In genomic region chr1:26274801-26275425, GRCh38 we compare ENCODE assay signal across 8 cellular contexts. TPM values are rescaled to one million over a fixed set of nuclear protein-coding genes. Genes with fewer than 3 reads are reported as not detected.
A peak's percentile ranks its signal among the peaks of the same experiment; 100 is the strongest.
DNase-seq lines count a peak whose midpoint lies in the region; ATAC-seq, FAIRE-seq and TF ChIP-seq lines count a peak whose summit lies in the region.

No MANE protein-coding gene starts in this region.

- H4K20me1 ChIP-seq in HepG2 (ENCODE audit: insufficient read depth, low read length), result no peaks in the 10 kb centered on the region

- no peak overlapping the region for H3K4me3 Mint-ChIP-seq in activated naive CD8-positive, alpha-beta T cell treated with anti-CD3 and anti-CD28 coated beads for 36 hours

- H3K9me3 ChIP-seq in AG04450 (ENCODE audit: control insufficient read depth, insufficient read depth, low read length) (peaks cover under 1% of the 10 kb centered on the region; the same call in 1 of the 2 replicates), HepG2 (ENCODE audit: low read length) (no peaks in the 10 kb centered on the region)

- CTCF ChIA-PET in AG04450 (lab: Charles Lee), result interaction anchor here (0.6 to 5.7 kb wide), 17 partner anchors 9 to 165 kb away, joined by 3 to 62 read pairs (median 5); partner anchors contain the start of gene CEP85
- CTCF ChIA-PET in HepG2 (lab: Yijun Ruan, JAX; ENCODE audit: low intra/inter-chr PET ratio, low total read pairs), result interaction anchor here (1.3 to 2.4 kb wide), 5 partner anchors 47 to 142 kb away, joined by 3 to 18 read pairs (median 10); no protein-coding TSS in a partner anchor
- CTCF ChIA-PET in GM10248 (lab: Yijun Ruan, JAX), result interaction anchor here (0.8 to 21.9 kb wide), 24 partner anchors 10 to 183 kb away, joined by 3 to 690 read pairs (median 6); partner anchors contain the start of genes CD52, CEP85, UBXN11 and ZNF593

- no peak overlapping the region for H3K9ac ChIP-seq in HepG2 (ENCODE audit: insufficient read depth, low read depth, low read length)

- H3K27ac Mint-ChIP-seq in activated naive CD8-positive, alpha-beta T cell treated with anti-CD3 and anti-CD28 coated beads for 36 hours, result peak overlapping the region; percentile 96

- 93% methylated on average over 11 of the region's 11 CpGs for WGBS in HepG2 (ENCODE audit: low lambda C conversion rate)

- no peak overlapping the region for H3K4me3 ChIP-seq in AG04450 (ENCODE audit: low read depth, low read length)
- H3K4me3 ChIP-seq in HepG2 (replicated peaks in 1 of 3; ENCODE audit: insufficient read depth in 1 of 3, low read depth in 2 of 3, low read length in 3 of 3), result no peak overlapping the region

- no peaks in the 10 kb centered on the region for H3K79me2 ChIP-seq in HepG2 (ENCODE audit: insufficient read depth, low read length)

- no peaks in the 10 kb centered on the region for H3K9me3 Mint-ChIP-seq in activated naive CD8-positive, alpha-beta T cell treated with anti-CD3 and anti-CD28 coated beads for 36 hours

- TF ChIP-seq POLR2A in HepG2 (IDR thresholded peaks at IDR 0.05; ENCODE audit: insufficient read depth in 1 of 2, low read depth in 2 of 2, low read length in 2 of 2), result no peak

- peaks cover 51% of the 10 kb centered on the region for H3K4me1 Mint-ChIP-seq in activated naive CD8-positive, alpha-beta T cell treated with anti-CD3 and anti-CD28 coated beads for 36 hours

- H3K4me1 ChIP-seq in HepG2 (ENCODE audit: insufficient read depth, low read length), result peaks cover 26% of the 10 kb centered on the region

- POLR2A ChIA-PET in AG04450 (lab: Yijun Ruan, JAX) (interaction anchor here (0.7 kb wide), 1 partner anchor 10 kb away, joined by 7 read pairs; no protein-coding TSS in a partner anchor), HepG2 (lab: Yijun Ruan, JAX) (no interaction called here), GM10248 (lab: Yijun Ruan, JAX) (no interaction called here)

- DNase-seq in AG04450 (ENCODE audit: low read depth, low spot score) (no peak), LHCN-M2 (ENCODE audit: low read depth) (peak; percentile 76), HepG2 (ENCODE audit: low spot score) (no peak), GM10248 (ENCODE audit: extremely low spot score) (no peak), putamen (ENCODE audit: low spot score) (no peak), NCI-H146 (lab: John Stamatoyannopoulos, UW) (no peak)
- DNase-seq in activated naive CD8-positive, alpha-beta T cell treated with anti-CD3 and anti-CD28 coated beads for 36 hours, result no peak

- no peak overlapping the region for H2AFZ ChIP-seq in HepG2 (ENCODE audit: low read length)

- intact Hi-C loops in HepG2 (cut with micrococcal nuclease; ENCODE audit: unreplicated experiment), result loop anchor here (2.0 kb wide), 1 partner anchor 46 kb away; no protein-coding TSS in a partner anchor

- no TSS peak for BruUV-seq in HepG2 (replicated peaks; lab: Mats Ljungman, UMichigan)

- TF ChIP-seq CTCF in AG04450 (IDR thresholded peaks at IDR 0.05; ENCODE audit: low read depth, low read length) (no peak), HepG2 (CRISPR knock-in tag; IDR thresholded peaks at IDR 0.05) (no peak), GM10248 (IDR thresholded peaks at IDR 0.05; ENCODE audit: control extremely low read depth, extremely low read depth, low read depth, missing control alignments) (no peak)

- TF ChIP-seq EP300 in HepG2 (IDR thresholded peaks at IDR 0.05; ENCODE audit: low read depth in 2 of 2, low read length in 2 of 2), result no peak
- no peak for TF ChIP-seq EP300 in HepG2 (CRISPR knock-in tag; IDR thresholded peaks at IDR 0.05; ENCODE audit: borderline replicate concordance)

- H3K36me3 ChIP-seq in HepG2 (replicated peaks in 1 of 2; ENCODE audit: control insufficient read depth in 1 of 2, insufficient read depth in 2 of 2, low read length in 2 of 2), result peaks cover 25 to 69% of the 10 kb centered on the region in 2 experiments

- TF ChIP-seq RAD21 in HepG2 (CRISPR knock-in tag; IDR thresholded peaks at IDR 0.05), result no peak

- H3K36me3 Mint-ChIP-seq in activated naive CD8-positive, alpha-beta T cell treated with anti-CD3 and anti-CD28 coated beads for 36 hours, result peaks cover 50% of the 10 kb centered on the region

- H3K27me3 Mint-ChIP-seq in activated naive CD8-positive, alpha-beta T cell treated with anti-CD3 and anti-CD28 coated beads for 36 hours, result no peaks in the 10 kb centered on the region

- no peak overlapping the region for H3K4me2 ChIP-seq in HepG2 (ENCODE audit: low read depth, low read length)

- H3K27ac ChIP-seq in AG04450 (ENCODE audit: low read depth, low read length) (peak overlapping the region; percentile 61), HepG2 (ENCODE audit: extremely low read length, insufficient read depth, low read length) (no peak overlapping the region)

- H3K27me3 ChIP-seq in AG04450 (ENCODE audit: control insufficient read depth, insufficient read depth, low read length) (no peaks in the 10 kb centered on the region), HepG2 (ENCODE audit: control insufficient read depth in 1 of 2, insufficient read depth in 2 of 2, low read length in 2 of 2) (no peaks in the 10 kb centered on the region)

- no peak for FAIRE-seq in HepG2 (lab: Jason Lieb, UNC)

- ATAC-seq in HepG2 (no peak), GM21381 (IDR thresholded peaks at IDR 0.05; ENCODE audit: unreplicated experiment) (no peak)

- in situ Hi-C loops in HepG2 (cut with HindIII; ENCODE audit: extremely low pct_ligation_motif_present, low pct_unique_long_range_greater_than_20kb), result no loop called here

RNA-seq across cellular contexts. Expression of gene SH3BGRL3, which starts 5.0 kb away (rescaled TPM):
- 307 and 326 TPM in 2 replicates for polyA plus RNA-seq in AG04450 (2011; rRNA removed)
- polyA minus RNA-seq in AG04450 (2011; rRNA and poly(A)+ RNA removed), result 461 and 520 TPM in 2 replicates
- total RNA-seq in LHCN-M2 (2014; rRNA removed), result 221 and 264 TPM in 2 replicates
- 980 TPM for polyA plus RNA-seq in LHCN-M2 (2012)
- 100 to 1,000 TPM; 292 to 295 TPM for total RNA-seq in activated naive CD8-positive, alpha-beta T cell treated with anti-CD3 and anti-CD28 coated beads for 36 hours
- total RNA-seq in HepG2 (2016; rRNA removed; fragmentation: Illumina TruSeq; extraction: Trizol), result 12.2 and 13.4 TPM in 2 replicates
- total RNA-seq in HepG2 (2016; cell fraction: cytosol; rRNA removed; fragmentation: Illumina TruSeq; extraction: Trizol; ENCODE audit: low read depth), result 14.0 and 29.7 TPM in 2 replicates
- total RNA-seq in HepG2 (2016; cell fraction: insoluble cytoplasmic fraction; rRNA removed; fragmentation: Illumina TruSeq; extraction: Trizol), result 11.6 and 11.8 TPM in 2 replicates
- total RNA-seq in HepG2 (2016; cell fraction: membrane; rRNA removed; fragmentation: Illumina TruSeq; extraction: Trizol), result 15.8 and 28.5 TPM in 2 replicates
- 5.2 and 6.0 TPM in 2 replicates for total RNA-seq in HepG2 (2016; cell fraction: nucleus; rRNA removed; fragmentation: Illumina TruSeq; extraction: Trizol)
- polyA plus RNA-seq in HepG2 (2011; rRNA removed), result 11.4 and 11.5 TPM in 2 replicates
- 10.4 and 12.2 TPM in 2 replicates for polyA plus RNA-seq in HepG2 (2011; cell fraction: cytosol; rRNA removed)
- 7.5 and 8.3 TPM in 2 replicates for polyA plus RNA-seq in HepG2 (2011; cell fraction: nucleus; rRNA removed)
- 12.3 and 13.0 TPM in 2 replicates for polyA plus RNA-seq in HepG2 (2012)
- polyA plus RNA-seq in HepG2 (2016; cell fraction: cytosol; fragmentation: Illumina TruSeq; extraction: Trizol; ENCODE audit: low read depth), result 64.3 and 100 TPM in 2 replicates
- 24.8 and 47.8 TPM in 2 replicates for polyA plus RNA-seq in HepG2 (2016; cell fraction: insoluble cytoplasmic fraction; fragmentation: Illumina TruSeq; extraction: Trizol; ENCODE audit: low read depth)
- polyA plus RNA-seq in HepG2 (2016; cell fraction: membrane; fragmentation: Illumina TruSeq; extraction: Trizol; ENCODE audit: low read depth), result 72.1 and 88.4 TPM in 2 replicates
- polyA plus RNA-seq in HepG2 (2016; cell fraction: nucleus; fragmentation: Illumina TruSeq; extraction: Trizol; ENCODE audit: insufficient read depth, low read depth), result 16.4 and 20.4 TPM in 2 replicates
- polyA minus RNA-seq in HepG2 (2011; rRNA and poly(A)+ RNA removed; ENCODE audit: low replicate concordance), result 26.8 and 67.6 TPM in 2 replicates
- 8.1 and 10.8 TPM in 2 replicates for polyA minus RNA-seq in HepG2 (2011; cell fraction: cytosol; rRNA and poly(A)+ RNA removed)
- polyA minus RNA-seq in HepG2 (2011; cell fraction: nucleus; rRNA and poly(A)+ RNA removed), result 8.5 and 9.8 TPM in 2 replicates

RNA-seq across cellular contexts. Expression of gene UBXN11, which starts 31.5 kb away (rescaled TPM):
- 6.1 and 7.0 TPM in 2 replicates for polyA plus RNA-seq in AG04450 (2011; rRNA removed)
- 8.5 and 9.8 TPM in 2 replicates for polyA minus RNA-seq in AG04450 (2011; rRNA and poly(A)+ RNA removed)
- total RNA-seq in LHCN-M2 (2014; rRNA removed), result 5.1 and 5.2 TPM in 2 replicates
- polyA plus RNA-seq in LHCN-M2 (2012), result 18.2 TPM
- 10 to 100 TPM; 30.5 to 31.7 TPM for total RNA-seq in activated naive CD8-positive, alpha-beta T cell treated with anti-CD3 and anti-CD28 coated beads for 36 hours
- 3.2 and 9.3 TPM in 2 replicates for total RNA-seq in HepG2 (2016; rRNA removed; fragmentation: Illumina TruSeq; extraction: Trizol)
- 4.9 and 5.3 TPM in 2 replicates for total RNA-seq in HepG2 (2016; cell fraction: cytosol; rRNA removed; fragmentation: Illumina TruSeq; extraction: Trizol; ENCODE audit: low read depth)
- total RNA-seq in HepG2 (2016; cell fraction: insoluble cytoplasmic fraction; rRNA removed; fragmentation: Illumina TruSeq; extraction: Trizol), result 3.0 and 8.5 TPM in 2 replicates
- total RNA-seq in HepG2 (2016; cell fraction: membrane; rRNA removed; fragmentation: Illumina TruSeq; extraction: Trizol), result 4.4 and 5.7 TPM in 2 replicates
- 15.9 and 19.3 TPM in 2 replicates for total RNA-seq in HepG2 (2016; cell fraction: nucleus; rRNA removed; fragmentation: Illumina TruSeq; extraction: Trizol)
- 10.3 and 10.4 TPM in 2 replicates for polyA plus RNA-seq in HepG2 (2011; rRNA removed)
- 3.0 and 5.8 TPM in 2 replicates for polyA plus RNA-seq in HepG2 (2011; cell fraction: cytosol; rRNA removed)
- 81.6 and 111 TPM in 2 replicates for polyA plus RNA-seq in HepG2 (2011; cell fraction: nucleus; rRNA removed)
- 4.8 and 5.2 TPM in 2 replicates for polyA plus RNA-seq in HepG2 (2012)
- 7.2 and 9.0 TPM in 2 replicates for polyA plus RNA-seq in HepG2 (2016; cell fraction: cytosol; fragmentation: Illumina TruSeq; extraction: Trizol; ENCODE audit: low read depth)
- polyA plus RNA-seq in HepG2 (2016; cell fraction: insoluble cytoplasmic fraction; fragmentation: Illumina TruSeq; extraction: Trizol; ENCODE audit: low read depth), result 6.4 and 8.0 TPM in 2 replicates
- 8.8 and 9.0 TPM in 2 replicates for polyA plus RNA-seq in HepG2 (2016; cell fraction: membrane; fragmentation: Illumina TruSeq; extraction: Trizol; ENCODE audit: low read depth)
- 64.2 and 68.2 TPM in 2 replicates for polyA plus RNA-seq in HepG2 (2016; cell fraction: nucleus; fragmentation: Illumina TruSeq; extraction: Trizol; ENCODE audit: insufficient read depth, low read depth)
- 4.3 and 43.2 TPM in 2 replicates for polyA minus RNA-seq in HepG2 (2011; rRNA and poly(A)+ RNA removed; ENCODE audit: low replicate concordance)
- polyA minus RNA-seq in HepG2 (2011; cell fraction: cytosol; rRNA and poly(A)+ RNA removed), result 1.2 and 2.0 TPM in 2 replicates
- 8.6 and 11.5 TPM in 2 replicates for polyA minus RNA-seq in HepG2 (2011; cell fraction: nucleus; rRNA and poly(A)+ RNA removed)

RNA-seq across cellular contexts. Expression of gene CEP85, which starts 40.9 kb away (rescaled TPM):
- polyA plus RNA-seq in AG04450 (2011; rRNA removed) (5.7 and 5.8 TPM in 2 replicates), HepG2 (2011; rRNA removed) (16.1 and 16.9 TPM in 2 replicates)
- 7.5 and 8.2 TPM in 2 replicates for polyA minus RNA-seq in AG04450 (2011; rRNA and poly(A)+ RNA removed)
- total RNA-seq in LHCN-M2 (2014; rRNA removed) (17.8 and 20.8 TPM in 2 replicates), HepG2 (2016; rRNA removed; fragmentation: Illumina TruSeq; extraction: Trizol) (22.4 and 26.7 TPM in 2 replicates)
- 9.5 TPM for polyA plus RNA-seq in LHCN-M2 (2012)
- total RNA-seq in activated naive CD8-positive, alpha-beta T cell treated with anti-CD3 and anti-CD28 coated beads for 36 hours, result 10 to 100 TPM; 28.1 to 29.6 TPM
- 15.6 and 16.7 TPM in 2 replicates for total RNA-seq in HepG2 (2016; cell fraction: cytosol; rRNA removed; fragmentation: Illumina TruSeq; extraction: Trizol; ENCODE audit: low read depth)
- total RNA-seq in HepG2 (2016; cell fraction: insoluble cytoplasmic fraction; rRNA removed; fragmentation: Illumina TruSeq; extraction: Trizol), result 22.3 and 26.3 TPM in 2 replicates
- 10.6 and 12.9 TPM in 2 replicates for total RNA-seq in HepG2 (2016; cell fraction: membrane; rRNA removed; fragmentation: Illumina TruSeq; extraction: Trizol)
- 27.6 and 32.8 TPM in 2 replicates for total RNA-seq in HepG2 (2016; cell fraction: nucleus; rRNA removed; fragmentation: Illumina TruSeq; extraction: Trizol)
- 11.2 and 11.4 TPM in 2 replicates for polyA plus RNA-seq in HepG2 (2011; cell fraction: cytosol; rRNA removed)
- polyA plus RNA-seq in HepG2 (2011; cell fraction: nucleus; rRNA removed), result 40.1 and 42.3 TPM in 2 replicates
- polyA plus RNA-seq in HepG2 (2012), result 8.8 and 10.7 TPM in 2 replicates
- polyA plus RNA-seq in HepG2 (2016; cell fraction: cytosol; fragmentation: Illumina TruSeq; extraction: Trizol; ENCODE audit: low read depth), result 0.88 and 0.92 TPM in 2 replicates
- polyA plus RNA-seq in HepG2 (2016; cell fraction: insoluble cytoplasmic fraction; fragmentation: Illumina TruSeq; extraction: Trizol; ENCODE audit: low read depth), result 16.4 and 17.2 TPM in 2 replicates
- polyA plus RNA-seq in HepG2 (2016; cell fraction: membrane; fragmentation: Illumina TruSeq; extraction: Trizol; ENCODE audit: low read depth), result 2.2 and 2.6 TPM in 2 replicates
- polyA plus RNA-seq in HepG2 (2016; cell fraction: nucleus; fragmentation: Illumina TruSeq; extraction: Trizol; ENCODE audit: insufficient read depth, low read depth), result 49.8 and 50.1 TPM in 2 replicates
- 19.0 and 44.1 TPM in 2 replicates for polyA minus RNA-seq in HepG2 (2011; rRNA and poly(A)+ RNA removed; ENCODE audit: low replicate concordance)
- polyA minus RNA-seq in HepG2 (2011; cell fraction: cytosol; rRNA and poly(A)+ RNA removed), result 8.7 and 9.0 TPM in 2 replicates
- 24.2 and 25.1 TPM in 2 replicates for polyA minus RNA-seq in HepG2 (2011; cell fraction: nucleus; rRNA and poly(A)+ RNA removed)

RNA-seq across cellular contexts. Expression of gene CD52, which starts 42.8 kb away (rescaled TPM):
- polyA plus RNA-seq in AG04450 (2011; rRNA removed) (not detected in 2 replicates), HepG2 (2011; rRNA removed) (0.32 and 0.93 TPM in 2 replicates)
- polyA minus RNA-seq in AG04450 (2011; rRNA and poly(A)+ RNA removed), result not detected in 2 replicates
- total RNA-seq in LHCN-M2 (2014; rRNA removed) (not detected in 2 replicates), HepG2 (2016; rRNA removed; fragmentation: Illumina TruSeq; extraction: Trizol) (not detected in 2 replicates)
- not detected for polyA plus RNA-seq in LHCN-M2 (2012)
- 100 to 1,000 TPM; 263 to 278 TPM for total RNA-seq in activated naive CD8-positive, alpha-beta T cell treated with anti-CD3 and anti-CD28 coated beads for 36 hours
- total RNA-seq in HepG2 (2016; cell fraction: cytosol; rRNA removed; fragmentation: Illumina TruSeq; extraction: Trizol; ENCODE audit: low read depth), result not detected in 2 replicates
- total RNA-seq in HepG2 (2016; cell fraction: insoluble cytoplasmic fraction; rRNA removed; fragmentation: Illumina TruSeq; extraction: Trizol), result not detected in 2 replicates
- total RNA-seq in HepG2 (2016; cell fraction: membrane; rRNA removed; fragmentation: Illumina TruSeq; extraction: Trizol), result not detected in 2 replicates
- not detected in 2 replicates for total RNA-seq in HepG2 (2016; cell fraction: nucleus; rRNA removed; fragmentation: Illumina TruSeq; extraction: Trizol)
- polyA plus RNA-seq in HepG2 (2011; cell fraction: cytosol; rRNA removed), result 0.81 TPM in 2 replicates
- not detected in 2 replicates for polyA plus RNA-seq in HepG2 (2011; cell fraction: nucleus; rRNA removed)
- not detected in 2 replicates for polyA plus RNA-seq in HepG2 (2012)
- polyA plus RNA-seq in HepG2 (2016; cell fraction: cytosol; fragmentation: Illumina TruSeq; extraction: Trizol; ENCODE audit: low read depth), result not detected in 2 replicates
- not detected in 2 replicates for polyA plus RNA-seq in HepG2 (2016; cell fraction: insoluble cytoplasmic fraction; fragmentation: Illumina TruSeq; extraction: Trizol; ENCODE audit: low read depth)
- polyA plus RNA-seq in HepG2 (2016; cell fraction: membrane; fragmentation: Illumina TruSeq; extraction: Trizol; ENCODE audit: low read depth), result not detected in 2 replicates
- polyA plus RNA-seq in HepG2 (2016; cell fraction: nucleus; fragmentation: Illumina TruSeq; extraction: Trizol; ENCODE audit: insufficient read depth, low read depth), result not detected in 2 replicates
- 0.44 and 1.2 TPM in 2 replicates for polyA minus RNA-seq in HepG2 (2011; rRNA and poly(A)+ RNA removed; ENCODE audit: low replicate concordance)
- not detected in 2 replicates for polyA minus RNA-seq in HepG2 (2011; cell fraction: cytosol; rRNA and poly(A)+ RNA removed)
- not detected in 2 replicates for polyA minus RNA-seq in HepG2 (2011; cell fraction: nucleus; rRNA and poly(A)+ RNA removed)
